ENCODE assay signal across 1 cellular context in the genomic region with DNA sequence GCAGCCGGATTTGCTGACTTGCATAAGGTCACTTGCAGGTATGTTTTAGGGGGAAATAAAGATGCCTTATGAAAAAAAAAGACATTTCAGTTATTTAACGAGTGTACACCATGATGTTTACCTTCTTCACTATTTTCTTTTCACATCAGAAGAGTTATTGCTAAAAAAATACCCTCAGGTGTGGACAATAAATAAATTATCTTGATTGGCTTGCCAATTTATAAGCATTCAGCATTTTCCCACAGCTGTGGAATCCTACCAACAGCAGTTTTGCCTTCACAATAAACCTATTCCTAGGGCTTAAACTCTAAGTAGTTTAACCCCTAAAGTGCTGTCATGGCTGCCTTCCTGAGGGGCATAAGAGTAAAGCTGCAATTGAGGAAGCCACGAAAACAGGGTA.
TF ChIP-seq lines count a peak whose summit lies in the region.

No MANE protein-coding gene starts in this region.

TF ChIP-seq in H1, 55 proteins besides CTCF, POLR2A, EP300 and RAD21:
- no peak for TF ChIP-seq SIX5 (IDR thresholded peaks at IDR 0.05; ENCODE audit: low read depth, low read length)
- TF ChIP-seq POU5F1 (IDR thresholded peaks at IDR 0.05; ENCODE audit: low read depth, low read length), result no peak
- TF ChIP-seq YY1 (IDR thresholded peaks at IDR 0.05; ENCODE audit: low read depth, low read length), result peak; percentile 42; the same call in 1 of the 2 replicates
- TF ChIP-seq, protein P1, sequence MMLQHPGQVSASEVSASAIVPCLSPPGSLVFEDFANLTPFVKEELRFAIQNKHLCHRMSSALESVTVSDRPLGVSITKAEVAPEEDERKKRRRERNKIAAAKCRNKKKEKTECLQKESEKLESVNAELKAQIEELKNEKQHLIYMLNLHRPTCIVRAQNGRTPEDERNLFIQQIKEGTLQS (IDR thresholded peaks at IDR 0.05; ENCODE audit: insufficient read depth, low read depth, low read length), result no peak
- TF ChIP-seq, protein P2, sequence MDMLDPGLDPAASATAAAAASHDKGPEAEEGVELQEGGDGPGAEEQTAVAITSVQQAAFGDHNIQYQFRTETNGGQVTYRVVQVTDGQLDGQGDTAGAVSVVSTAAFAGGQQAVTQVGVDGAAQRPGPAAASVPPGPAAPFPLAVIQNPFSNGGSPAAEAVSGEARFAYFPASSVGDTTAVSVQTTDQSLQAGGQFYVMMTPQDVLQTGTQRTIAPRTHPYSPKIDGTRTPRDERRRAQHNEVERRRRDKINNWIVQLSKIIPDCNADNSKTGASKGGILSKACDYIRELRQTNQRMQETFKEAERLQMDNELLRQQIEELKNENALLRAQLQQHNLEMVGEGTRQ (IDR thresholded peaks at IDR 0.05; ENCODE audit: low read length), result no peak
TF ChIP-seq in H1: peak in this region for 1.
